ENCODE assay signal across 8 cellular contexts in the genomic region with DNA sequence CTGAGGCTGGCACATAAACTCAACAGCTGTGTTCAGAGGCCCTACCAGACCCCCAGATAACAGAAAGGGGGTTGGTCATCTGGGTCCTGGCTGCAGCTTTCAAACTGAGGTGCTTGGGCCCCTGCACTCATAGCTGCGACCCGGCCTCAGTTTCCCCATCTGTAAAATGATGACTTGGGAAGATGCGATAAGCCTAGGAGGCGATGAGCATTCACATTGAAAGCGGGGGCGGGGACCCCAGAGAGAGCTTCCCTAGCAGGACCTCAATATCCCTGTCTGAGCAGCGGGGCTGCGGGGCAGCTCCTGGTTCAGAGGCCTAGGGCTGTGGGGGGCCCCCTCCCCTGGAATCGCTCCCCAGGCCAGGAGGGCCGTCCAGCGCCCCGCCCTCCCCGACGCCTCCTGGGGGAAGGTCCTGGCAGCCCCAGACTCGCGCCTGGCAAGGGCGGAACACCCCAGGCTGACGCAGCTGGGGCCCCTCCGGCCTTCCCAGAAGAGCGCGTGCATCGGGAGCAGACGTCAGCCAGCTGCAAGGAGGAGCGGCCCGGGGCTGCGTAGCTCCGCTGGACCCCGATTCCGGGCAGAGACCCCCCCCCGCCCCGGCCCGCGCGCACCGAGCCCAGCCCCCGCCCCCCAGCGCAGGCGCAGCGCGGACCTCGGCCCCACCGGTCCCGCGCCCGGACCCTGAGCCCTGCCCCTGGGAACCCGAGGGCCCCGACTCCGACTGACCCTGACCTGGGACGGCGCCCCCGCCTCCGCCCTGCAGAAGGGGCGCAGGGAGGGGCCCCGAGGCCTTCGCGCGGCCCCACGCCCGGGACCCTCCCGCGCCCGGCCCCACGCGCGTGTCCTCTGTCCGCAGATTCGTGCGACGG. TPM values are rescaled to one million over a fixed set of nuclear protein-coding genes. Genes with fewer than 3 reads are reported as not detected.
DNase-seq lines count a peak whose midpoint lies in the region; ATAC-seq and TF ChIP-seq lines count a peak whose summit lies in the region.

No MANE protein-coding gene starts in this region.

- peak in 3 of 5 donors; percentile 17 to 32 (median 28) for DNase-seq in CD8-positive, alpha-beta memory T cell
- DNase-seq in activated CD4-positive, alpha-beta memory T cell treated with anti-CD3 and anti-CD28 coated beads, Interleukin-2, amount 10 ng/mL, durations not matched to agents 7 days and 5 days = peak; percentile 41
- DNase-seq in epithelial cell of proximal tubule (ENCODE audit: low read depth) = no peak
- DNase-seq in tibial artery = peak; percentile 58 to 92
- no peak for DNase-seq in NCI-H526 treated with DMSO at 0.1 percent for 48 hours (lab: John Stamatoyannopoulos, UW)

- CTCF ChIA-PET in CD8-positive, alpha-beta memory T cell (lab: Charles Lee) = interaction anchor here (0.5 to 2.7 kb wide), 6 partner anchors 10 to 169 kb away, joined by 3 to 16 read pairs (median 4); partner anchors contain the start of gene RNF126
- CTCF ChIA-PET in activated CD4-positive, alpha-beta memory T cell treated with anti-CD3 and anti-CD28 coated beads, Interleukin-2, amount 10 ng/mL, durations not matched to agents 7 days and 5 days (lab: Charles Lee) = interaction anchor here (0.6 to 0.9 kb wide), 2 partner anchors 16 to 17 kb away, joined by 3 to 6 read pairs; partner anchors contain the start of gene RNF126

- H3K27me3 ChIP-seq in CD8-positive, alpha-beta memory T cell (ENCODE audit: insufficient read depth, low read length, poor library complexity, severe bottlenecking) = peaks cover 12% of the 10 kb centered on the region
- H3K27me3 ChIP-seq in HUES48 (ENCODE audit: control insufficient read depth, insufficient read depth, low read length) (peaks cover 16% of the 10 kb centered on the region), mucosa of rectum (ENCODE audit: control insufficient read depth in 2 of 2, insufficient read depth in 2 of 2, low read length in 2 of 2) (peaks cover 3 to 8% of the 10 kb centered on the region in 2 donors), tibial artery (no peaks in the 10 kb centered on the region)

- peak overlapping the region; percentile 37 for H3K4me3 ChIP-seq in CD8-positive, alpha-beta memory T cell (ENCODE audit: low read length)
- H3K4me3 ChIP-seq in HUES48 (ENCODE audit: low read depth, low read length) (peak overlapping the region; percentile 80), epithelial cell of proximal tubule (ENCODE audit: low read depth, low read length) (peak overlapping the region; percentile 67), mucosa of rectum (ENCODE audit: low read length in 2 of 2) (peak overlapping the region; percentile 44 to 66), tibial artery (peak overlapping the region; percentile 71 to 83)

- H3K4me3 Mint-ChIP-seq in CD8-positive, alpha-beta memory T cell = peak overlapping the region; percentile 54 to 91 (median 74)
- peak overlapping the region; percentile 82 for H3K4me3 Mint-ChIP-seq in activated CD4-positive, alpha-beta memory T cell treated with anti-CD3 and anti-CD28 coated beads, Interleukin-2, amount 10 ng/mL, durations not matched to agents 7 days and 5 days

- H3K4me1 ChIP-seq in CD8-positive, alpha-beta memory T cell (ENCODE audit: insufficient read depth, low read length) = peaks cover 13% of the 10 kb centered on the region
- H3K4me1 ChIP-seq in HUES48 (ENCODE audit: control insufficient read depth, insufficient read depth, low read length) = peaks cover 5% of the 10 kb centered on the region; the same call in 1 of the 2 replicates
- peaks cover 13 to 14% of the 10 kb centered on the region in 2 donors for H3K4me1 ChIP-seq in mucosa of rectum (ENCODE audit: control insufficient read depth in 2 of 2, insufficient read depth in 2 of 2, low read length in 2 of 2)
- peaks cover 12 to 51% (median 31%) of the 10 kb centered on the region in 4 donors for H3K4me1 ChIP-seq in tibial artery

- no peaks in the 10 kb centered on the region for H3K9me3 Mint-ChIP-seq in CD8-positive, alpha-beta memory T cell
- no peaks in the 10 kb centered on the region for H3K9me3 Mint-ChIP-seq in activated CD4-positive, alpha-beta memory T cell treated with anti-CD3 and anti-CD28 coated beads, Interleukin-2, amount 10 ng/mL, durations not matched to agents 7 days and 5 days

- TF ChIP-seq CTCF in epithelial cell of proximal tubule (conservative IDR thresholded peaks at IDR 0.05; ENCODE audit: low read depth, low read length) (peak; percentile 0), tibial artery (IDR thresholded peaks at IDR 0.05) (no peak)

- H3K27me3 Mint-ChIP-seq in CD8-positive, alpha-beta memory T cell = peaks cover 9 to 17% of the 10 kb centered on the region in 2 donors
- peaks cover 14% of the 10 kb centered on the region for H3K27me3 Mint-ChIP-seq in activated CD4-positive, alpha-beta memory T cell treated with anti-CD3 and anti-CD28 coated beads, Interleukin-2, amount 10 ng/mL, durations not matched to agents 7 days and 5 days

- no peaks in the 10 kb centered on the region for H3K36me3 Mint-ChIP-seq in CD8-positive, alpha-beta memory T cell
- no peaks in the 10 kb centered on the region for H3K36me3 Mint-ChIP-seq in activated CD4-positive, alpha-beta memory T cell treated with anti-CD3 and anti-CD28 coated beads, Interleukin-2, amount 10 ng/mL, durations not matched to agents 7 days and 5 days (ENCODE audit: low read depth)

- intact Hi-C loops in tibial artery (cut with DNase I; ENCODE audit: low total_unique reads) = no loop called here

- H3K9ac ChIP-seq in HUES48 (ENCODE audit: low read depth, low read length) = peak overlapping the region; percentile 67; the same call in 1 of the 2 replicates
- H3K9ac ChIP-seq in mucosa of rectum (ENCODE audit: low read depth in 1 of 2, low read length in 2 of 2) = peak overlapping the region; percentile 65 to 78

- peak; percentile 11 for ATAC-seq in GM19467 (IDR thresholded peaks at IDR 0.05; ENCODE audit: unreplicated experiment)

- no peaks in the 10 kb centered on the region for H3K9me3 ChIP-seq in CD8-positive, alpha-beta memory T cell (ENCODE audit: low read length)
- no peaks in the 10 kb centered on the region for H3K9me3 ChIP-seq in HUES48 (ENCODE audit: control insufficient read depth, insufficient read depth, low read length)
- H3K9me3 ChIP-seq in mucosa of rectum (ENCODE audit: control insufficient read depth in 2 of 2, low read length in 2 of 2) = no peaks in the 10 kb centered on the region
- no peaks in the 10 kb centered on the region for H3K9me3 ChIP-seq in tibial artery

- H3K27ac Mint-ChIP-seq in CD8-positive, alpha-beta memory T cell = peak overlapping the region in 1 of 8 donors; percentile 75
- H3K27ac Mint-ChIP-seq in activated CD4-positive, alpha-beta memory T cell treated with anti-CD3 and anti-CD28 coated beads, Interleukin-2, amount 10 ng/mL, durations not matched to agents 7 days and 5 days = peak overlapping the region; percentile 52

- POLR2A ChIA-PET in CD8-positive, alpha-beta memory T cell (lab: Charles Lee) = interaction anchor here (0.6 to 1.1 kb wide), 3 partner anchors 9 to 188 kb away, joined by 3 to 13 read pairs (median 5); partner anchors contain the start of gene RNF126
- POLR2A ChIA-PET in activated CD4-positive, alpha-beta memory T cell treated with anti-CD3 and anti-CD28 coated beads, Interleukin-2, amount 10 ng/mL, durations not matched to agents 7 days and 5 days (lab: Charles Lee) = interaction anchor here (0.8 to 2.8 kb wide), 4 partner anchors 10 to 60 kb away, joined by 3 to 18 read pairs (median 7); partner anchors contain the start of gene RNF126

- H3K4me1 Mint-ChIP-seq in CD8-positive, alpha-beta memory T cell = peaks cover 0 to 14% (median 7%) of the 10 kb centered on the region in 3 donors
- H3K4me1 Mint-ChIP-seq in activated CD4-positive, alpha-beta memory T cell treated with anti-CD3 and anti-CD28 coated beads, Interleukin-2, amount 10 ng/mL, durations not matched to agents 7 days and 5 days = peaks cover 7% of the 10 kb centered on the region

- no peaks in the 10 kb centered on the region for H3K36me3 ChIP-seq in CD8-positive, alpha-beta memory T cell (ENCODE audit: insufficient read depth, low read length)
- no peaks in the 10 kb centered on the region for H3K36me3 ChIP-seq in HUES48 (ENCODE audit: control insufficient read depth, insufficient read depth, low read length)
- H3K36me3 ChIP-seq in mucosa of rectum (ENCODE audit: control insufficient read depth in 2 of 2, insufficient read depth in 2 of 2, low read length in 2 of 2) = no peaks in the 10 kb centered on the region
- H3K36me3 ChIP-seq in tibial artery = peaks cover 0 to 5% (median 0%) of the 10 kb centered on the region in 3 donors

- H3K27ac ChIP-seq in CD8-positive, alpha-beta memory T cell (ENCODE audit: low read depth, low read length) = peak overlapping the region; percentile 16
- peak overlapping the region; percentile 86 for H3K27ac ChIP-seq in HUES48 (ENCODE audit: low read depth, low read length)
- peak overlapping the region; percentile 71 to 87 for H3K27ac ChIP-seq in mucosa of rectum (ENCODE audit: low read depth in 2 of 2, low read length in 2 of 2)
- H3K27ac ChIP-seq in tibial artery = peak overlapping the region; percentile 93 to 97

RNA-seq across cellular contexts. Expression of gene FSTL3, which starts 3.5 kb away (rescaled TPM):
- 1 to 10 TPM; 7.7 to 8.0 TPM for total RNA-seq in CD8-positive, alpha-beta memory T cell
- 0.81 TPM for polyA plus RNA-seq in CD8-positive, alpha-beta memory T cell
- total RNA-seq in activated CD4-positive, alpha-beta memory T cell treated with anti-CD3 and anti-CD28 coated beads, Interleukin-2, amount 10 ng/mL, durations not matched to agents 7 days and 5 days = 1 to 10 TPM; 2.5 to 3.0 TPM
- 199 and 483 TPM in 2 replicates for total RNA-seq in epithelial cell of proximal tubule

RNA-seq across cellular contexts. Expression of gene PRSS57, which starts 15.6 kb away (rescaled TPM):
- total RNA-seq in CD8-positive, alpha-beta memory T cell = not detected
- polyA plus RNA-seq in CD8-positive, alpha-beta memory T cell = not detected
- total RNA-seq in activated CD4-positive, alpha-beta memory T cell treated with anti-CD3 and anti-CD28 coated beads, Interleukin-2, amount 10 ng/mL, durations not matched to agents 7 days and 5 days = not detected
- total RNA-seq in epithelial cell of proximal tubule = not detected in 2 replicates

RNA-seq across cellular contexts. Expression of gene RNF126, which starts 16.6 kb away (rescaled TPM):
- 10 to 100 TPM; 89.6 to 95.5 TPM for total RNA-seq in CD8-positive, alpha-beta memory T cell
- 100.0 TPM for polyA plus RNA-seq in CD8-positive, alpha-beta memory T cell
- 10 to 100 TPM; 80.6 to 82.2 TPM for total RNA-seq in activated CD4-positive, alpha-beta memory T cell treated with anti-CD3 and anti-CD28 coated beads, Interleukin-2, amount 10 ng/mL, durations not matched to agents 7 days and 5 days
- total RNA-seq in epithelial cell of proximal tubule = 102 and 161 TPM in 2 replicates

RNA-seq across cellular contexts. Expression of gene PALM, which starts 29.1 kb away (rescaled TPM):
- not detected for total RNA-seq in CD8-positive, alpha-beta memory T cell
- not detected for polyA plus RNA-seq in CD8-positive, alpha-beta memory T cell
- total RNA-seq in activated CD4-positive, alpha-beta memory T cell treated with anti-CD3 and anti-CD28 coated beads, Interleukin-2, amount 10 ng/mL, durations not matched to agents 7 days and 5 days = not detected
- total RNA-seq in epithelial cell of proximal tubule = 3.2 and 17.1 TPM in 2 replicates

RNA-seq across cellular contexts. Expression of gene FGF22, which starts 40.0 kb away (rescaled TPM):
- under 1 TPM; 0.20 to 0.22 TPM for total RNA-seq in CD8-positive, alpha-beta memory T cell
- polyA plus RNA-seq in CD8-positive, alpha-beta memory T cell = not detected
- not detected for total RNA-seq in activated CD4-positive, alpha-beta memory T cell treated with anti-CD3 and anti-CD28 coated beads, Interleukin-2, amount 10 ng/mL, durations not matched to agents 7 days and 5 days
- total RNA-seq in epithelial cell of proximal tubule = 0.29 TPM in 1 of 2 replicates, not detected in the other

Comparison
In these comparisons a context has a peak if more than half of its experiments do, and no peak if none do; other contexts are left out.
1. DNase-seq: peak in CD8-positive, alpha-beta memory T cell (3 of 5), activated CD4-positive, alpha-beta memory T cell treated with anti-CD3 and anti-CD28 coated beads, Interleukin-2, amount 10 ng/mL, durations not matched to agents 7 days and 5 days (single experiment) and tibial artery (2 of 2); none in epithelial cell of proximal tubule (single experiment) and NCI-H526 treated with DMSO at 0.1 percent for 48 hours (single experiment).
2. H3K27ac ChIP-seq: peak in every context shown above with its lines; median percentile 95 in tibial artery; 86 in HUES48; 79 in mucosa of rectum; 16 in CD8-positive, alpha-beta memory T cell.
3. RNA of gene FSTL3, which starts 3.5 kb away (total RNA-seq): 199 to 483 TPM in epithelial cell of proximal tubule; 7.7 to 8.0 TPM in CD8-positive, alpha-beta memory T cell and 2.5 to 3.0 TPM in activated CD4-positive, alpha-beta memory T cell treated with anti-CD3 and anti-CD28 coated beads, Interleukin-2, amount 10 ng/mL, durations not matched to agents 7 days and 5 days; every median in the first group is over 10 times any median in the second.
4. Peak in every context shown above with its lines, with median percentiles within 50 percentile points of each other: H3K4me3 ChIP-seq.